14 cellular contexts compared by ENCODE assay signal in the genomic region with DNA sequence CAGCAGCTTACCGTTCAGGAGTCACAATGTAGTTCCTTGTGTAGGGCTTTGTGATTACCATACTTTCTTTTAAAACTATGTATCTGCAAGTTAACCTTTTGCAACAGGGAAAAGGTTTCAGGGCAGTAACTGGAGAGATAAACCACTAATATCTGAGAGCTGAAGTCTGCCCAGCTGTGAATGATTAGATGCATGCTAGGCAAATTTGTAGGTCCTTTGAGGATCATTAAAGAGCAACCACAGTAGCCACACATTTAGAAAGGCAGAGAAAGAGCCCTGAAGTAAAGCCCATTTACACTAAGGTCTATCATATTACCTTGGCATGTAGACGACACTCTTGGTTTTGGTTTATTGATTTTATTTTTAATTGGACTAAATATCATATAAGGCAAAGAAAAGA. TPM values are rescaled to one million over a fixed set of nuclear protein-coding genes. Genes with fewer than 3 reads are reported as not detected.
DNase-seq lines count a peak whose midpoint lies in the region; ATAC-seq lines count a peak whose summit lies in the region.
"Had no signal": no experiment of that assay in that cellular context is flagged by ENCODE, and none has a peak within 500 bp of the region (broad histone marks: within the 10 kb centered on the region; RNA-seq: fewer than 3 reads in every experiment).

No MANE protein-coding gene starts in this region.

- DNase-seq in NCI-H526 treated with DMSO at 0.1 percent for 48 hours (lab: John Stamatoyannopoulos, UW) (peak; percentile 78), NK-92 (lab: John Stamatoyannopoulos, UW; ENCODE audit: unreplicated experiment) (no peak), T-helper 17 cell (no peak), NCI-H345 treated with DMSO at 0.1 percent for 48 hours (lab: John Stamatoyannopoulos, UW; ENCODE audit: unreplicated experiment) (no peak)
- DNase-seq: activated naive CD8-positive, alpha-beta T cell treated with anti-CD3 and anti-CD28 coated beads, Interleukin-2, amount 10 ng/mL, durations not matched to agents 7 days and 5 days; C1 segment of cervical spinal cord; NCI-H146; stimulated activated naive CD4-positive, alpha-beta T cell treated with Interleukin-2 at 50 U/mL for 16 hours; T-cell had no signal

- ATAC-seq in GM18909 (IDR thresholded peaks at IDR 0.05; ENCODE audit: poor library complexity, unreplicated experiment) (peak; percentile 92), HG02588 (IDR thresholded peaks at IDR 0.05; ENCODE audit: unreplicated experiment) (peak; percentile 90), HG03280 (IDR thresholded peaks at IDR 0.05; ENCODE audit: unreplicated experiment) (peak; percentile 61), T-helper 17 cell (no peak), HG03342 (IDR thresholded peaks at IDR 0.05; ENCODE audit: unreplicated experiment) (no peak)
- ATAC-seq: T-cell had no signal

- H3K9me3 ChIP-seq in T-helper 17 cell (ENCODE audit: control insufficient read depth, low read length, poor library complexity, severe bottlenecking): no peaks in the 10 kb centered on the region

- H3K36me3 Mint-ChIP-seq in T-helper 17 cell (ENCODE audit: low read depth): no peaks in the 10 kb centered on the region

- no peak overlapping the region for H3K4me3 Mint-ChIP-seq in T-helper 17 cell
- H3K4me3 Mint-ChIP-seq: activated naive CD8-positive, alpha-beta T cell treated with anti-CD3 and anti-CD28 coated beads, Interleukin-2, amount 10 ng/mL, durations not matched to agents 7 days and 5 days; T-cell had no signal

- no peak overlapping the region for H3K27ac Mint-ChIP-seq in T-helper 17 cell
- H3K27ac Mint-ChIP-seq: activated naive CD8-positive, alpha-beta T cell treated with anti-CD3 and anti-CD28 coated beads, Interleukin-2, amount 10 ng/mL, durations not matched to agents 7 days and 5 days; progenitor cell of endocrine pancreas; T-cell had no signal

- peaks cover 4% of the 10 kb centered on the region for H3K4me1 Mint-ChIP-seq in T-helper 17 cell

- H3K27me3 Mint-ChIP-seq in T-helper 17 cell: no peaks in the 10 kb centered on the region
- H3K27me3 Mint-ChIP-seq: activated naive CD8-positive, alpha-beta T cell treated with anti-CD3 and anti-CD28 coated beads, Interleukin-2, amount 10 ng/mL, durations not matched to agents 7 days and 5 days; progenitor cell of endocrine pancreas; T-cell had no signal

RNA-seq across cellular contexts. Expression of a gene that starts 60.0 kb away (rescaled TPM):
- 10 to 100 TPM; 43.3 to 59.2 TPM for total RNA-seq in T-helper 17 cell

Comparison
In these comparisons a context has a peak if more than half of its experiments do, and no peak if none do; other contexts are left out.
1. ATAC-seq: peak in GM18909 (single experiment), HG02588 (single experiment) and HG03280 (single experiment); none in T-helper 17 cell (single experiment) and HG03342 (single experiment).